Comparison of ENCODE assay signal across 8 cellular contexts in the genomic region with DNA sequence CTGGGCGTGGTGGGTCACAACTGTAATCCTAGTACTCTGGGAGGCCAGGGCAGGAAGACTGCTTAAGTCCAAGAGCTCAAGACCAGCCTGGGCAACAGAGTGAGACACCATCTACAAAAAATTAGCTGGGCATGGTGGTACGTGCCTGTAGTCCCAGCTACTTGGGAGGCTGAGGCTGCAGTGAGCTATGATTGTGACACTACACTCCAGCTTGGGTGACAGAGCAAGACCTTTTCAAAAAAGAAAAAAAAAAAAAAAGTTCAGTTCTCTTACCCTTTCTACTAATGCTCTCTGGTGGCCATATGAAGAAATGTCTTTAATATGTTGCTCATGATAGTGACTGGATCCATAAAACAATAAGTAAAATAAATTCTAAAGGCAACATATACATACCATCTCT. TPM values are rescaled to one million over a fixed set of nuclear protein-coding genes. Genes with fewer than 3 reads are reported as not detected.
DNase-seq lines count a peak whose midpoint lies in the region; ATAC-seq and FAIRE-seq lines count a peak whose summit lies in the region.

No MANE protein-coding gene starts in this region.

- DNase-seq in activated naive CD4-positive, alpha-beta T cell treated with anti-CD3 and anti-CD28 coated beads, Interleukin-2, amount 50 U/mL, for 72 hours (ENCODE audit: low spot score in 2 of 2) = no peak
- no peak for DNase-seq in activated naive CD4-positive, alpha-beta T cell treated with Interleukin-2 at 50 U/mL for 16 hours
- peak; percentile 86 to 97 for DNase-seq in Kasumi-1 (lab: John Stamatoyannopoulos, UW)
- no peak for DNase-seq in left lobe of liver (ENCODE audit: low spot score)
- no peak for DNase-seq in DMS153 (lab: John Stamatoyannopoulos, UW)
- no peak for DNase-seq in cortex of kidney (lab: John Stamatoyannopoulos, UW)

- H3K36me3 Mint-ChIP-seq in activated naive CD4-positive, alpha-beta T cell treated with anti-CD3 and anti-CD28 coated beads, Interleukin-2, amount 50 U/mL, for 72 hours = no peaks in the 10 kb centered on the region

- no peak overlapping the region for H3K27ac Mint-ChIP-seq in activated naive CD4-positive, alpha-beta T cell treated with anti-CD3 and anti-CD28 coated beads, Interleukin-2, amount 50 U/mL, for 72 hours

- ATAC-seq in activated naive CD4-positive, alpha-beta T cell treated with anti-CD3 and anti-CD28 coated beads, Interleukin-2, amount 50 U/mL, for 72 hours = peak; percentile 39 to 50
- ATAC-seq in left lobe of liver (peak; percentile 68), GM18502 (IDR thresholded peaks at IDR 0.05; ENCODE audit: poor library complexity, unreplicated experiment) (no peak)

- no peaks in the 10 kb centered on the region for H3K9me3 Mint-ChIP-seq in activated naive CD4-positive, alpha-beta T cell treated with anti-CD3 and anti-CD28 coated beads, Interleukin-2, amount 50 U/mL, for 72 hours

- FAIRE-seq in TTC549 (lab: Jason Lieb, UNC) = peak; percentile 87

RNA-seq across cellular contexts. Expression of gene TYW5, which starts 14.9 kb away (rescaled TPM):
- total RNA-seq in activated naive CD4-positive, alpha-beta T cell treated with anti-CD3 and anti-CD28 coated beads, Interleukin-2, amount 50 U/mL, for 72 hours = 10 to 100 TPM in 1 of 2 donors, 1 to 10 TPM in 1; 8.3 to 13.7 TPM
- total RNA-seq in left lobe of liver = 3.7 TPM

RNA-seq across cellular contexts. Expression of gene MAIP1, which starts 15.0 kb away (rescaled TPM):
- total RNA-seq in activated naive CD4-positive, alpha-beta T cell treated with anti-CD3 and anti-CD28 coated beads, Interleukin-2, amount 50 U/mL, for 72 hours = 10 to 100 TPM; 25.9 to 29.6 TPM
- total RNA-seq in left lobe of liver = 29.5 TPM

RNA-seq across cellular contexts. Expression of gene C2orf69, which starts 29.3 kb away (rescaled TPM):
- 10 to 100 TPM; 14.2 to 25.0 TPM for total RNA-seq in activated naive CD4-positive, alpha-beta T cell treated with anti-CD3 and anti-CD28 coated beads, Interleukin-2, amount 50 U/mL, for 72 hours
- 6.9 TPM for total RNA-seq in left lobe of liver

Comparison
In these comparisons a context has a peak if more than half of its experiments do, and no peak if none do; other contexts are left out.
1. DNase-seq: peak in Kasumi-1 (2 of 2); none in activated naive CD4-positive, alpha-beta T cell treated with anti-CD3 and anti-CD28 coated beads, Interleukin-2, amount 50 U/mL, for 72 hours (0 of 2), activated naive CD4-positive, alpha-beta T cell treated with Interleukin-2 at 50 U/mL for 16 hours (single experiment), left lobe of liver (single experiment), DMS153 (single experiment) and cortex of kidney (single experiment).